ENCODE assay signal across 8 cellular contexts in genomic region chr14:75660238-75660629, GRCh38. TPM values are rescaled to one million over a fixed set of nuclear protein-coding genes. Genes with fewer than 3 reads are reported as not detected.
DNase-seq lines count a peak whose midpoint lies in the region; ATAC-seq, FAIRE-seq and TF ChIP-seq lines count a peak whose summit lies in the region.

No MANE protein-coding gene starts in this region.

- TF ChIP-seq CTCF in SU-DHL-6 (IDR thresholded peaks at IDR 0.05; ENCODE audit: insufficient read depth, low read length, poor library complexity, severe bottlenecking) (no peak), fibroblast of villous mesenchyme (IDR thresholded peaks at IDR 0.05; ENCODE audit: insufficient read depth, low read depth, low read length) (no peak), sigmoid colon (IDR thresholded peaks at IDR 0.05) (no peak)

- no peak for ATAC-seq in GM21447 (IDR thresholded peaks at IDR 0.05; ENCODE audit: unreplicated experiment)

- H3K36me3 ChIP-seq in GM23248 (ENCODE audit: low read depth) (no peaks in the 10 kb centered on the region), SU-DHL-6 (ENCODE audit: low read length) (peaks cover 6% of the 10 kb centered on the region; the same call in 1 of the 2 replicates), sigmoid colon (peaks cover 0 to 31% (median 2%) of the 10 kb centered on the region in 4 donors)

- H2AFZ ChIP-seq in GM23248 (peak overlapping the region; percentile 98), SU-DHL-6 (ENCODE audit: low read depth, low read length, severe bottlenecking) (peak overlapping the region; percentile 73)

- in situ Hi-C loops in GM23248 (cut with MboI), result no loop called here

- peak overlapping the region; percentile 77 for H3K4me2 ChIP-seq in GM23248 (ENCODE audit: unreplicated experiment)
- H3K4me2 ChIP-seq in SU-DHL-6 (ENCODE audit: low read depth, low read length, poor library complexity, severe bottlenecking), result peak overlapping the region; percentile 86

- peak; percentile 5 for DNase-seq in GM23248
- no peak for DNase-seq in fibroblast of villous mesenchyme (ENCODE audit: low read depth)
- DNase-seq in sigmoid colon, result no peak
- DNase-seq in NCI-H128 (lab: John Stamatoyannopoulos, UW; ENCODE audit: unreplicated experiment), result no peak
- DNase-seq in frontal cortex (ENCODE audit: low spot score in 2 of 2), result no peak
- no peak for DNase-seq in NCI-H510A (lab: John Stamatoyannopoulos, UW)

- no peak for FAIRE-seq in frontal cortex (lab: Jason Lieb, UNC)

- H4K20me1 ChIP-seq in GM23248 (ENCODE audit: insufficient read depth) (no peaks in the 10 kb centered on the region), SU-DHL-6 (ENCODE audit: low read depth, low read length) (no peaks in the 10 kb centered on the region)

- H3K27me3 ChIP-seq in GM23248 (replicated peaks; ENCODE audit: insufficient read depth), result no peaks in the 10 kb centered on the region
- no peaks in the 10 kb centered on the region for H3K27me3 ChIP-seq in SU-DHL-6 (ENCODE audit: low read length)
- no peaks in the 10 kb centered on the region for H3K27me3 ChIP-seq in sigmoid colon

- H3K9me3 ChIP-seq in GM23248 (ENCODE audit: low read depth), result no peaks in the 10 kb centered on the region
- no peaks in the 10 kb centered on the region for H3K9me3 ChIP-seq in SU-DHL-6 (ENCODE audit: insufficient read depth, low read length)
- no peaks in the 10 kb centered on the region for H3K9me3 ChIP-seq in sigmoid colon

- H3K9me2 ChIP-seq in GM23248 (ENCODE audit: insufficient read depth), result no peaks in the 10 kb centered on the region
- no peaks in the 10 kb centered on the region for H3K9me2 ChIP-seq in SU-DHL-6 (replicated peaks; ENCODE audit: insufficient read depth, low read length)

- H3K79me2 ChIP-seq in GM23248 (ENCODE audit: insufficient read depth) (peaks cover 30% of the 10 kb centered on the region), SU-DHL-6 (ENCODE audit: insufficient read depth, low read length) (peaks cover 36% of the 10 kb centered on the region)

- H3F3A ChIP-seq in GM23248 (ENCODE audit: insufficient read depth), result no peaks in the 10 kb centered on the region
- H3F3A ChIP-seq in SU-DHL-6 (ENCODE audit: insufficient read depth), result peaks cover 6% of the 10 kb centered on the region

- intact Hi-C loops in sigmoid colon (cut with DNase I), result no loop called here

- H3K27ac ChIP-seq in GM23248, result no peak overlapping the region
- peak overlapping the region; percentile 61 for H3K27ac ChIP-seq in SU-DHL-6 (ENCODE audit: low read depth, low read length)
- H3K27ac ChIP-seq in sigmoid colon, result peak overlapping the region; percentile 88 to 92 (median 90)

- 22 to 30% methylated on average over 4 of the region's 4 CpGs for WGBS in GM23248 (ENCODE audit: low coverage in 1 of 2, low lambda C conversion rate in 2 of 2, missing lambda C conversion rate in 2 of 2), 2 experiments
- WGBS in sigmoid colon, 2 donors, result 7 to 19% methylated on average over 4 of the region's 4 CpGs

- peak overlapping the region; percentile 96 for H3K4me3 ChIP-seq in GM23248
- H3K4me3 ChIP-seq in SU-DHL-6 (ENCODE audit: insufficient read depth, low read length, poor library complexity, severe bottlenecking), result peak overlapping the region; percentile 85
- peak overlapping the region; percentile 87 for H3K4me3 ChIP-seq in fibroblast of villous mesenchyme (ENCODE audit: low read depth, low read length)
- H3K4me3 ChIP-seq in sigmoid colon, result peak overlapping the region; percentile 82 to 96 (median 90)

- H3K9ac ChIP-seq in GM23248, result peak overlapping the region; percentile 89
- H3K9ac ChIP-seq in SU-DHL-6 (ENCODE audit: low read length), result peak overlapping the region; percentile 91

- H3K4me1 ChIP-seq in GM23248 (ENCODE audit: insufficient read depth), result peaks cover 7% of the 10 kb centered on the region; the same call in 1 of the 2 replicates
- peaks cover 0 to 22% (median 19%) of the 10 kb centered on the region in 4 donors for H3K4me1 ChIP-seq in sigmoid colon

- no peak for TF ChIP-seq POLR2A in sigmoid colon (IDR thresholded peaks at IDR 0.05)

- TF ChIP-seq EP300 in sigmoid colon (IDR thresholded peaks at IDR 0.05), result no peak

RNA-seq across cellular contexts. Expression of gene ERG28, which starts 0.4 kb away (rescaled TPM):
- total RNA-seq in GM23248 (2014; rRNA removed; shearing (Covaris generic)), result 6.6 and 8.9 TPM in 2 replicates
- polyA plus RNA-seq in GM23248 (2016; fragmentation: Nextera tagmentation; extraction: Ambion mirVana), result 21.4 and 22.2 TPM in 2 replicates
- total RNA-seq in fibroblast of villous mesenchyme, result 10.0 and 13.0 TPM in 2 replicates
- total RNA-seq in sigmoid colon, result 1 to 10 TPM; 5.0 to 8.9 (median 7.3) TPM
- 10 to 100 TPM; 10.2 to 25.3 (median 11.3) TPM for polyA plus RNA-seq in sigmoid colon
- total RNA-seq in frontal cortex, result 7.7 TPM

RNA-seq across cellular contexts. Expression of gene TTLL5, which starts 0.8 kb away (rescaled TPM):
- total RNA-seq in GM23248 (2014; rRNA removed; shearing (Covaris generic)), result 14.8 and 17.8 TPM in 2 replicates
- polyA plus RNA-seq in GM23248 (2016; fragmentation: Nextera tagmentation; extraction: Ambion mirVana) (14.3 and 14.6 TPM in 2 replicates), sigmoid colon (10 to 100 TPM in 2 of 3 donors, 1 to 10 TPM in 1; 4.8 to 12.5 (median 10.4) TPM)
- total RNA-seq in fibroblast of villous mesenchyme (29.6 and 33.7 TPM in 2 replicates), sigmoid colon (10 to 100 TPM; 17.9 to 36.6 (median 22.1) TPM), frontal cortex (35.1 TPM)
